Comparison of ENCODE assay signal across 8 cellular contexts in the genomic region with DNA sequence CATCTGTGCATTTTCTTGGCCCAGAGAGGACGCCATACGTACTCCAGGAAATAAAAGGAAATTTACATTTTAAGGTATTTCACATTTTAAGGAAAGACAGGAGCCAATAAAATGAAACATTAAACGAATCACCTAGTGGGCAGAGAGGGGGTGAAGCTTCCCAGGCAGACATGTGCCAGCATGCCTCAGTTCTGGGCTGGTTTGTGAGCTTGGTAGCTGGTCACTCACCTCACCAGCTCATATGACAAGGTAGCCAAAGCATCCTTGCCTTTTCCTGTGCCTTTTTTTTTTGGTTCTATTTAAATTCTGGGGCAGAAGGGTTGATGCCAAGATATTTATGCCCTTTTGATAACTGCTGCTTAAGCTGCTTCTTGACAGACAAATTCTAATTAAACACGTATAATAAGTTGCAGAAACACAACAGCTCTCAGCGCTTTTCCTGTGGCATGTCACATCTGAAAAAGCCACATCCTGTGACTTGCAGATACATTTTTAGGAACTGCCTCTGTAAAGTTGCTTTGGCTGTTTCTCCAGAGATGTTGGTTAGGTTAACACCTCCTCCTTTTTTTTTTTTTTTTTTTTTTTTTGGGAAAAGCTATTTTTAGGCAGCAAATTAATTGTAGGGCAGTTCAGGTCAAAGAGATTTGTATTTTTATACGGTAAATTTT.
DNase-seq lines count a peak whose midpoint lies in the region; ATAC-seq, FAIRE-seq and TF ChIP-seq lines count a peak whose summit lies in the region.

No MANE protein-coding gene starts in this region.

- TF ChIP-seq POLR2A in breast epithelium (IDR thresholded peaks at IDR 0.05) (no peak), H54 (IDR thresholded peaks at IDR 0.05; ENCODE audit: low read depth, low read length) (no peak)

- peak overlapping the region; percentile 33 for H3K9ac ChIP-seq in SU-DHL-6 (ENCODE audit: low read length)

- POLR2A ChIA-PET in MCF 10A (lab: Yijun Ruan, JAX), result no interaction called here

- no peaks in the 10 kb centered on the region for H4K20me1 ChIP-seq in SU-DHL-6 (ENCODE audit: low read depth, low read length)

- H3K27ac Mint-ChIP-seq in MCF 10A (ENCODE audit: low read depth, unreplicated experiment) (peak overlapping the region; percentile 67), Calu3 (ENCODE audit: unreplicated experiment) (no peak overlapping the region)

- BruUV-seq in MCF 10A (replicated peaks; lab: Mats Ljungman, UMichigan) (no TSS peak), Calu3 (replicated peaks; lab: Mats Ljungman, UMichigan) (no TSS peak)

- ATAC-seq in HG03196 (IDR thresholded peaks at IDR 0.05; ENCODE audit: unreplicated experiment) (peak; percentile 63), HG03342 (IDR thresholded peaks at IDR 0.05; ENCODE audit: unreplicated experiment) (no peak)

- H3K4me1 Mint-ChIP-seq in MCF 10A (ENCODE audit: insufficient read depth, unreplicated experiment) (peaks cover 8% of the 10 kb centered on the region), Calu3 (ENCODE audit: low read depth, unreplicated experiment) (no peaks in the 10 kb centered on the region)

- H3F3A ChIP-seq in SU-DHL-6 (ENCODE audit: insufficient read depth), result peaks cover 25% of the 10 kb centered on the region

- FAIRE-seq in urothelium cell line (lab: Jason Lieb, UNC), result no peak
- FAIRE-seq in H54 (lab: Jason Lieb, UNC), result no peak

- H3K9me3 ChIP-seq in breast epithelium (no peaks in the 10 kb centered on the region), SU-DHL-6 (ENCODE audit: insufficient read depth, low read length) (no peaks in the 10 kb centered on the region)

- H3K79me2 ChIP-seq in SU-DHL-6 (ENCODE audit: insufficient read depth, low read length), result no peaks in the 10 kb centered on the region

- H3K27ac ChIP-seq in breast epithelium (no peak overlapping the region), SU-DHL-6 (ENCODE audit: low read depth, low read length) (peak overlapping the region; percentile 99)

- no peaks in the 10 kb centered on the region for H3K9me2 ChIP-seq in SU-DHL-6 (replicated peaks; ENCODE audit: insufficient read depth, low read length)

- DNase-seq in MCF 10A (ENCODE audit: unreplicated experiment) (peak; percentile 45), breast epithelium (ENCODE audit: low spot score in 2 of 2) (no peak), urothelium cell line (ENCODE audit: low spot score) (peak; percentile 24), Calu3 (no peak), H54 (ENCODE audit: insufficient read length, low spot score) (no peak)

- intact Hi-C loops in MCF 10A (cut with micrococcal nuclease), result no loop called here
- intact Hi-C loops in breast epithelium (cut with DNase I; ENCODE audit: low total_unique reads), result no loop called here
- intact Hi-C loops in Calu3 (cut with micrococcal nuclease; ENCODE audit: unreplicated experiment), result loop anchor here (10.0 kb wide), 1 partner anchor 132 kb away; no protein-coding TSS in a partner anchor

- H3K9me3 Mint-ChIP-seq in MCF 10A (ENCODE audit: unreplicated experiment), result no peaks in the 10 kb centered on the region
- no peaks in the 10 kb centered on the region for H3K9me3 Mint-ChIP-seq in Calu3 (ENCODE audit: low read depth, unreplicated experiment)

- CTCF ChIA-PET in MCF 10A (lab: Yijun Ruan, JAX) (interaction anchor here (0.7 to 1.1 kb wide), 2 partner anchors 9 to 479 kb away, joined by 3 read pairs; no protein-coding TSS in a partner anchor), Calu3 (lab: Charles Lee) (interaction anchor here (0.6 kb wide), 1 partner anchor 530 kb away, joined by 8 read pairs; no protein-coding TSS in a partner anchor)

- peak overlapping the region; percentile 52 for H3K4me2 ChIP-seq in SU-DHL-6 (ENCODE audit: low read depth, low read length, poor library complexity, severe bottlenecking)

- H3K4me3 Mint-ChIP-seq in MCF 10A (ENCODE audit: unreplicated experiment) (no peak overlapping the region), Calu3 (ENCODE audit: low read depth, unreplicated experiment) (no peak overlapping the region)

- TF ChIP-seq CTCF in MCF 10A (IDR thresholded peaks at IDR 0.05; ENCODE audit: unreplicated experiment) (no peak), breast epithelium (IDR thresholded peaks at IDR 0.05) (no peak), SU-DHL-6 (IDR thresholded peaks at IDR 0.05; ENCODE audit: insufficient read depth, low read length, poor library complexity, severe bottlenecking) (no peak), Calu3 (IDR thresholded peaks at IDR 0.05; ENCODE audit: unreplicated experiment) (no peak)

- no peaks in the 10 kb centered on the region for H3K4me1 ChIP-seq in breast epithelium

- no peaks in the 10 kb centered on the region for H3K27me3 ChIP-seq in breast epithelium
- no peaks in the 10 kb centered on the region for H3K27me3 ChIP-seq in SU-DHL-6 (ENCODE audit: low read length)

- H3K36me3 ChIP-seq in breast epithelium (no peaks in the 10 kb centered on the region), SU-DHL-6 (ENCODE audit: low read length) (no peaks in the 10 kb centered on the region)

- H3K36me3 Mint-ChIP-seq in MCF 10A (ENCODE audit: insufficient read depth, unreplicated experiment) (peaks cover 9% of the 10 kb centered on the region), Calu3 (ENCODE audit: insufficient read depth, unreplicated experiment) (no peaks in the 10 kb centered on the region)

- H3K4me3 ChIP-seq in breast epithelium (no peak overlapping the region), SU-DHL-6 (ENCODE audit: insufficient read depth, low read length, poor library complexity, severe bottlenecking) (no peak overlapping the region)

- H2AFZ ChIP-seq in SU-DHL-6 (ENCODE audit: low read depth, low read length, severe bottlenecking), result no peak overlapping the region

- H3K27me3 Mint-ChIP-seq in MCF 10A (ENCODE audit: insufficient read depth, unreplicated experiment) (no peaks in the 10 kb centered on the region), Calu3 (ENCODE audit: unreplicated experiment) (peaks cover 41% of the 10 kb centered on the region)

Comparison
In these comparisons a context has a peak if more than half of its experiments do, and no peak if none do; other contexts are left out.
1. DNase-seq: peak in MCF 10A (single experiment) and urothelium cell line (single experiment); none in breast epithelium (0 of 2), Calu3 (single experiment) and H54 (single experiment).